Comparison of ENCODE assay signal across 12 cellular contexts in genomic region chr22:23672778-23673620, GRCh38. TPM values are rescaled to one million over a fixed set of nuclear protein-coding genes. Genes with fewer than 3 reads are reported as not detected.
DNase-seq lines count a peak whose midpoint lies in the region; ATAC-seq, FAIRE-seq and TF ChIP-seq lines count a peak whose summit lies in the region.
"Not testable (repeated sequence)": the region's sequence is repeated elsewhere in the genome, so short reads cannot be mapped to it uniquely, and the experiment has no call there.
"Had no signal": no experiment of that assay in that cellular context is flagged by ENCODE, and none has a peak within 500 bp of the region (broad histone marks: within the 10 kb centered on the region; RNA-seq: fewer than 3 reads in every experiment).

No MANE protein-coding gene starts in this region.

- peaks cover 15% of the 10 kb centered on the region for H4K20me1 ChIP-seq in neural progenitor cell (ENCODE audit: low read depth)

- not testable (repeated sequence) for H3K79me2 ChIP-seq in neural progenitor cell (ENCODE audit: low read depth)

- not testable (repeated sequence) for H3K27me3 ChIP-seq in WERI-Rb-1 (ENCODE audit: insufficient read depth, low read depth, severe bottlenecking); bronchial epithelial cell (ENCODE audit: control insufficient read depth, insufficient read depth, low read length); neural progenitor cell

- not testable (repeated sequence) for H3K4me3 Mint-ChIP-seq in activated T-cell treated with anti-CD3 and anti-CD28 coated beads, Interleukin-2, amount 50 U/mL, for 72 hours; neural progenitor cell
- peak overlapping the region in 4 of 5 donors; percentile 44 to 70 (median 60) for H3K4me3 Mint-ChIP-seq in immature natural killer cell

- not testable (repeated sequence) for H2AFZ ChIP-seq in neural progenitor cell (replicated peaks)

- ATAC-seq in activated T-cell treated with anti-CD3 and anti-CD28 coated beads, Interleukin-2, amount 50 U/mL, for 72 hours (replicated peaks in 1 of 2): peak; percentile 30 to 35

- H3K27ac Mint-ChIP-seq in activated T-cell treated with anti-CD3 and anti-CD28 coated beads, Interleukin-2, amount 50 U/mL, for 72 hours: not testable (repeated sequence)
- H3K27ac Mint-ChIP-seq in immature natural killer cell: peak overlapping the region; percentile 31 to 88 (median 80)
- H3K27ac Mint-ChIP-seq in neural progenitor cell: peak overlapping the region; percentile 21

- H3K36me3 ChIP-seq in WERI-Rb-1; bronchial epithelial cell (ENCODE audit: control insufficient read depth, insufficient read depth, low read length); neural progenitor cell: not testable (repeated sequence)

- H3K9me3 ChIP-seq in WERI-Rb-1 (ENCODE audit: severe bottlenecking); neural progenitor cell (ENCODE audit: low read depth): not testable (repeated sequence)

- H3K4me1 ChIP-seq in neural progenitor cell: not testable (repeated sequence)

- H3K9me3 Mint-ChIP-seq in activated T-cell treated with anti-CD3 and anti-CD28 coated beads, Interleukin-2, amount 50 U/mL, for 72 hours; immature natural killer cell; neural progenitor cell: not testable (repeated sequence)

- H3K4me2 ChIP-seq in neural progenitor cell: not testable (repeated sequence)

- not testable (repeated sequence) for DNase-seq in GM12891 (ENCODE audit: insufficient read length, low spot score); activated T-cell treated with anti-CD3 and anti-CD28 coated beads, Interleukin-2, amount 50 U/mL, for 72 hours; bronchial epithelial cell (ENCODE audit: low read depth); immature natural killer cell; urothelium cell line (ENCODE audit: low spot score)
- DNase-seq in NCI-H82 (lab: John Stamatoyannopoulos, UW) (peak; percentile 35), WERI-Rb-1 (peak; percentile 53), neural progenitor cell (ENCODE audit: low spot score) (peak; percentile 37)

- not testable (repeated sequence) for H3K9ac ChIP-seq in neural progenitor cell

- H3K36me3 Mint-ChIP-seq in activated T-cell treated with anti-CD3 and anti-CD28 coated beads, Interleukin-2, amount 50 U/mL, for 72 hours (ENCODE audit: insufficient read depth in 2 of 2); immature natural killer cell; neural progenitor cell: not testable (repeated sequence)

- H3K4me3 ChIP-seq in WERI-Rb-1 (ENCODE audit: low read depth, low read length); bronchial epithelial cell (ENCODE audit: low read depth, low read length); neural progenitor cell: not testable (repeated sequence)

- H3K4me1 Mint-ChIP-seq in activated T-cell treated with anti-CD3 and anti-CD28 coated beads, Interleukin-2, amount 50 U/mL, for 72 hours (ENCODE audit: low read depth): not testable (repeated sequence)
- H3K4me1 Mint-ChIP-seq in immature natural killer cell (peaks cover 47 to 48% of the 10 kb centered on the region in 2 donors), neural progenitor cell (peaks cover 19% of the 10 kb centered on the region)

- not testable (repeated sequence) for TF ChIP-seq POLR2A in GM12891 (IDR thresholded peaks at IDR 0.05; ENCODE audit: low read depth, low read length)

- peak overlapping the region; percentile 72 for H3K27ac ChIP-seq in WERI-Rb-1
- H3K27ac ChIP-seq in neural progenitor cell: not testable (repeated sequence)

- not testable (repeated sequence) for H3K27me3 Mint-ChIP-seq in activated T-cell treated with anti-CD3 and anti-CD28 coated beads, Interleukin-2, amount 50 U/mL, for 72 hours (ENCODE audit: low read depth); immature natural killer cell (ENCODE audit: low read depth in 3 of 3); neural progenitor cell (ENCODE audit: insufficient read depth, low read depth)

- TF ChIP-seq CTCF in WERI-Rb-1 (IDR thresholded peaks at IDR 0.05; ENCODE audit: low read depth, low read length); bronchial epithelial cell (IDR thresholded peaks at IDR 0.05; ENCODE audit: insufficient read depth, low read length, severe bottlenecking); neural progenitor cell (IDR thresholded peaks at IDR 0.05): not testable (repeated sequence)

- FAIRE-seq in GM12891 (lab: Jason Lieb, UNC): peak; percentile 88
- peak; percentile 18 for FAIRE-seq in bronchial epithelial cell (lab: Jason Lieb, UNC)
- peak; percentile 92 for FAIRE-seq in urothelium cell line (lab: Jason Lieb, UNC)

- peaks cover 11% of the 10 kb centered on the region for H3F3A ChIP-seq in neural progenitor cell (ENCODE audit: low read depth)

RNA-seq across cellular contexts. Expression of gene RGL4, which starts 17.8 kb away (rescaled TPM):
- polyA plus RNA-seq in GM12891 (2012; ENCODE audit: low read depth, missing spikeins): 2.6 TPM
- 10 to 100 TPM; 22.7 to 22.9 TPM for total RNA-seq in activated T-cell treated with anti-CD3 and anti-CD28 coated beads, Interleukin-2, amount 50 U/mL, for 72 hours
- total RNA-seq in bronchial epithelial cell: not detected in 2 replicates
- 10 to 100 TPM; 40.6 to 47.8 (median 42.8) TPM for polyA plus RNA-seq in immature natural killer cell
- total RNA-seq in neural progenitor cell (ENCODE audit: low replicate concordance): not detected in 2 replicates
- total RNA-seq: HT1080, PC-9, SK-MEL-5 had no signal

RNA-seq across cellular contexts. Expression of gene DRICH1, which starts 40.9 kb away (rescaled TPM):
- polyA plus RNA-seq in GM12891 (2012; ENCODE audit: low read depth, missing spikeins): 0.15 TPM
- under 1 TPM in 1 of 2 donors, not detected in 1; 0.90 TPM for total RNA-seq in activated T-cell treated with anti-CD3 and anti-CD28 coated beads, Interleukin-2, amount 50 U/mL, for 72 hours
- 0.38 TPM in 1 of 2 replicates, not detected in the other for total RNA-seq in bronchial epithelial cell
- polyA plus RNA-seq in immature natural killer cell: not detected
- total RNA-seq in neural progenitor cell (ENCODE audit: low replicate concordance): not detected in 2 replicates
- total RNA-seq: SK-MEL-5 had no signal
- polyA plus RNA-seq: IgD-negative memory B cell had no signal

Comparison
In these comparisons a context has a peak if more than half of its experiments do, and no peak if none do; other contexts are left out.
1. RNA of gene RGL4, which starts 17.8 kb away (total RNA-seq): 22.7 to 22.9 TPM in activated T-cell treated with anti-CD3 and anti-CD28 coated beads, Interleukin-2, amount 50 U/mL, for 72 hours; not detected in bronchial epithelial cell and not detected in neural progenitor cell; every median in the first group is over 10 times any median in the second.